ENCODE assay signal across 1 cellular context in the genomic region with DNA sequence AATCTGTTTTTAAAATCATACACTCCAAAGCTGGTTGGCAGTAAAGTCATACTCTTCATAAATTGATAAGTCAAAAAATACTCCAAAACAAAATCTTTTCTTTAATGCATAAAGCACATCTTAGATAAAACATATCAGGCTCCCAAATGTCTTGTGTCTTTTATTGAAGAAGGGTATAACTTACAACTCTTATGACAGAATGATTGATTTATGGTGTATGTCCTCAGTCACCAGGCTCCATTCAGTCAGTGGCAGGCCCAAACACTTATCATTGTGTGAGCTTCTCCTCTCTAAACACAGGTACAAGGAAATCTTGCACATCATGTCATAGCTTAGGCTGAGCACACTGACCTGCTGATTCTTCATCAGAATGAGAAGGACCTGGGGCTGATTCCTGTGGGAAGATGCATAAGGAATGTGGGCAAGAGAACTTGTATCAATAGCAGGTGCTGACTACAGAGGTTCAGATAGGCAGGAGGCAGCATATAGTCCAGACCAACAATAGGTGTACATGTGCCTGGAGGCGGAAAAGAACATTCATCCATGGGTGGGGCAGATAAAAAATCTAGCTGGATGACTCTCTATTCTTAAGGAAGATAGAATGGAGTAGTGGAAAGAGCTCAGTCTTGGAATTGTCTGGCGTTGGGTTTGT.
TF ChIP-seq lines count a peak whose summit lies in the region.

No MANE protein-coding gene starts in this region.

TF ChIP-seq in GM23338, 12 proteins besides CTCF, POLR2A, EP300 and RAD21:
- no peak for TF ChIP-seq NANOG (IDR thresholded peaks at IDR 0.05; ENCODE audit: borderline replicate concordance)
- TF ChIP-seq ZNF331 (CRISPR knock-in tag; IDR thresholded peaks at IDR 0.05; ENCODE audit: low read depth): no peak
- no peak for TF ChIP-seq EZH2phosphoT487 (IDR thresholded peaks at IDR 0.05; ENCODE audit: unreplicated experiment)
- no peak for TF ChIP-seq POLR2AphosphoS5 (IDR thresholded peaks at IDR 0.05; ENCODE audit: low read depth)
- no peak for TF ChIP-seq CREB1 (CRISPR knock-in tag; IDR thresholded peaks at IDR 0.05; ENCODE audit: low read depth)
- TF ChIP-seq, protein P1, sequence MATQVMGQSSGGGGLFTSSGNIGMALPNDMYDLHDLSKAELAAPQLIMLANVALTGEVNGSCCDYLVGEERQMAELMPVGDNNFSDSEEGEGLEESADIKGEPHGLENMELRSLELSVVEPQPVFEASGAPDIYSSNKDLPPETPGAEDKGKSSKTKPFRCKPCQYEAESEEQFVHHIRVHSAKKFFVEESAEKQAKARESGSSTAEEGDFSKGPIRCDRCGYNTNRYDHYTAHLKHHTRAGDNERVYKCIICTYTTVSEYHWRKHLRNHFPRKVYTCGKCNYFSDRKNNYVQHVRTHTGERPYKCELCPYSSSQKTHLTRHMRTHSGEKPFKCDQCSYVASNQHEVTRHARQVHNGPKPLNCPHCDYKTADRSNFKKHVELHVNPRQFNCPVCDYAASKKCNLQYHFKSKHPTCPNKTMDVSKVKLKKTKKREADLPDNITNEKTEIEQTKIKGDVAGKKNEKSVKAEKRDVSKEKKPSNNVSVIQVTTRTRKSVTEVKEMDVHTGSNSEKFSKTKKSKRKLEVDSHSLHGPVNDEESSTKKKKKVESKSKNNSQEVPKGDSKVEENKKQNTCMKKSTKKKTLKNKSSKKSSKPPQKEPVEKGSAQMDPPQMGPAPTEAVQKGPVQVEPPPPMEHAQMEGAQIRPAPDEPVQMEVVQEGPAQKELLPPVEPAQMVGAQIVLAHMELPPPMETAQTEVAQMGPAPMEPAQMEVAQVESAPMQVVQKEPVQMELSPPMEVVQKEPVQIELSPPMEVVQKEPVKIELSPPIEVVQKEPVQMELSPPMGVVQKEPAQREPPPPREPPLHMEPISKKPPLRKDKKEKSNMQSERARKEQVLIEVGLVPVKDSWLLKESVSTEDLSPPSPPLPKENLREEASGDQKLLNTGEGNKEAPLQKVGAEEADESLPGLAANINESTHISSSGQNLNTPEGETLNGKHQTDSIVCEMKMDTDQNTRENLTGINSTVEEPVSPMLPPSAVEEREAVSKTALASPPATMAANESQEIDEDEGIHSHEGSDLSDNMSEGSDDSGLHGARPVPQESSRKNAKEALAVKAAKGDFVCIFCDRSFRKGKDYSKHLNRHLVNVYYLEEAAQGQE (IDR thresholded peaks at IDR 0.05; ENCODE audit: unreplicated experiment): no peak
- no peak for TF ChIP-seq STAT1 (IDR thresholded peaks at IDR 0.05; ENCODE audit: unreplicated experiment)
- TF ChIP-seq, protein P2, sequence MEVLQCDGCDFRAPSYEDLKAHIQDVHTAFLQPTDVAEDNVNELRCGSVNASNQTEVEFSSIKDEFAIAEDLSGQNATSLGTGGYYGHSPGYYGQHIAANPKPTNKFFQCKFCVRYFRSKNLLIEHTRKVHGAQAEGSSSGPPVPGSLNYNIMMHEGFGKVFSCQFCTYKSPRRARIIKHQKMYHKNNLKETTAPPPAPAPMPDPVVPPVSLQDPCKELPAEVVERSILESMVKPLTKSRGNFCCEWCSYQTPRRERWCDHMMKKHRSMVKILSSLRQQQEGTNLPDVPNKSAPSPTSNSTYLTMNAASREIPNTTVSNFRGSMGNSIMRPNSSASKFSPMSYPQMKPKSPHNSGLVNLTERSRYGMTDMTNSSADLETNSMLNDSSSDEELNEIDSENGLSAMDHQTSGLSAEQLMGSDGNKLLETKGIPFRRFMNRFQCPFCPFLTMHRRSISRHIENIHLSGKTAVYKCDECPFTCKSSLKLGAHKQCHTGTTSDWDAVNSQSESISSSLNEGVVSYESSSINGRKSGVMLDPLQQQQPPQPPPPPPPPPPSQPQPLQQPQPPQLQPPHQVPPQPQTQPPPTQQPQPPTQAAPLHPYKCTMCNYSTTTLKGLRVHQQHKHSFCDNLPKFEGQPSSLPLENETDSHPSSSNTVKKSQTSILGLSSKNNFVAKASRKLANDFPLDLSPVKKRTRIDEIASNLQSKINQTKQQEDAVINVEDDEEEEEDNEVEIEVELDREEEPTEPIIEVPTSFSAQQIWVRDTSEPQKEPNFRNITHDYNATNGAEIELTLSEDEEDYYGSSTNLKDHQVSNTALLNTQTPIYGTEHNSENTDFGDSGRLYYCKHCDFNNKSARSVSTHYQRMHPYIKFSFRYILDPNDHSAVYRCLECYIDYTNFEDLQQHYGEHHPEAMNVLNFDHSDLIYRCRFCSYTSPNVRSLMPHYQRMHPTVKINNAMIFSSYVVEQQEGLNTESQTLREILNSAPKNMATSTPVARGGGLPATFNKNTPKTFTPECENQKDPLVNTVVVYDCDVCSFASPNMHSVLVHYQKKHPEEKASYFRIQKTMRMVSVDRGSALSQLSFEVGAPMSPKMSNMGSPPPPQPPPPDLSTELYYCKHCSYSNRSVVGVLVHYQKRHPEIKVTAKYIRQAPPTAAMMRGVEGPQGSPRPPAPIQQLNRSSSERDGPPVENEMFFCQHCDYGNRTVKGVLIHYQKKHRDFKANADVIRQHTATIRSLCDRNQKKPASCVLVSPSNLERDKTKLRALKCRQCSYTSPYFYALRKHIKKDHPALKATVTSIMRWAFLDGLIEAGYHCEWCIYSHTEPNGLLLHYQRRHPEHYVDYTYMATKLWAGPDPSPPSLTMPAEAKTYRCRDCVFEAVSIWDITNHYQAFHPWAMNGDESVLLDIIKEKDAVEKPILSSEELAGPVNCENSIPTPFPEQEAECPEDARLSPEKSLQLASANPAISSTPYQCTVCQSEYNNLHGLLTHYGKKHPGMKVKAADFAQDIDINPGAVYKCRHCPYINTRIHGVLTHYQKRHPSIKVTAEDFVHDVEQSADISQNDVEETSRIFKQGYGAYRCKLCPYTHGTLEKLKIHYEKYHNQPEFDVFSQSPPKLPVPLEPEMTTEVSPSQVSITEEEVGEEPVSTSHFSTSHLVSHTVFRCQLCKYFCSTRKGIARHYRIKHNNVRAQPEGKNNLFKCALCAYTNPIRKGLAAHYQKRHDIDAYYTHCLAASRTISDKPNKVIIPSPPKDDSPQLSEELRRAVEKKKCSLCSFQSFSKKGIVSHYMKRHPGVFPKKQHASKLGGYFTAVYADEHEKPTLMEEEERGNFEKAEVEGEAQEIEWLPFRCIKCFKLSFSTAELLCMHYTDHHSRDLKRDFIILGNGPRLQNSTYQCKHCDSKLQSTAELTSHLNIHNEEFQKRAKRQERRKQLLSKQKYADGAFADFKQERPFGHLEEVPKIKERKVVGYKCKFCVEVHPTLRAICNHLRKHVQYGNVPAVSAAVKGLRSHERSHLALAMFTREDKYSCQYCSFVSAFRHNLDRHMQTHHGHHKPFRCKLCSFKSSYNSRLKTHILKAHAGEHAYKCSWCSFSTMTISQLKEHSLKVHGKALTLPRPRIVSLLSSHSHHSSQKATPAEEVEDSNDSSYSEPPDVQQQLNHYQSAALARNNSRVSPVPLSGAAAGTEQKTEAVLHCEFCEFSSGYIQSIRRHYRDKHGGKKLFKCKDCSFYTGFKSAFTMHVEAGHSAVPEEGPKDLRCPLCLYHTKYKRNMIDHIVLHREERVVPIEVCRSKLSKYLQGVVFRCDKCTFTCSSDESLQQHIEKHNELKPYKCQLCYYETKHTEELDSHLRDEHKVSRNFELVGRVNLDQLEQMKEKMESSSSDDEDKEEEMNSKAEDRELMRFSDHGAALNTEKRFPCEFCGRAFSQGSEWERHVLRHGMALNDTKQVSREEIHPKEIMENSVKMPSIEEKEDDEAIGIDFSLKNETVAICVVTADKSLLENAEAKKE (CRISPR knock-in tag; IDR thresholded peaks at IDR 0.05): no peak
- no peak for TF ChIP-seq ZNF114 (CRISPR knock-in tag; IDR thresholded peaks at IDR 0.05)
- TF ChIP-seq, protein P3, sequence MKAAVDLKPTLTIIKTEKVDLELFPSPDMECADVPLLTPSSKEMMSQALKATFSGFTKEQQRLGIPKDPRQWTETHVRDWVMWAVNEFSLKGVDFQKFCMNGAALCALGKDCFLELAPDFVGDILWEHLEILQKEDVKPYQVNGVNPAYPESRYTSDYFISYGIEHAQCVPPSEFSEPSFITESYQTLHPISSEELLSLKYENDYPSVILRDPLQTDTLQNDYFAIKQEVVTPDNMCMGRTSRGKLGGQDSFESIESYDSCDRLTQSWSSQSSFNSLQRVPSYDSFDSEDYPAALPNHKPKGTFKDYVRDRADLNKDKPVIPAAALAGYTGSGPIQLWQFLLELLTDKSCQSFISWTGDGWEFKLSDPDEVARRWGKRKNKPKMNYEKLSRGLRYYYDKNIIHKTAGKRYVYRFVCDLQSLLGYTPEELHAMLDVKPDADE (IDR thresholded peaks at IDR 0.05): no peak
- no peak for TF ChIP-seq JUNB (IDR thresholded peaks at IDR 0.05; ENCODE audit: unreplicated experiment)
- no peak for TF ChIP-seq EZH2 (IDR thresholded peaks at IDR 0.05; ENCODE audit: low read depth, unreplicated experiment)
